13 cellular contexts compared by ENCODE assay signal in the genomic region with DNA sequence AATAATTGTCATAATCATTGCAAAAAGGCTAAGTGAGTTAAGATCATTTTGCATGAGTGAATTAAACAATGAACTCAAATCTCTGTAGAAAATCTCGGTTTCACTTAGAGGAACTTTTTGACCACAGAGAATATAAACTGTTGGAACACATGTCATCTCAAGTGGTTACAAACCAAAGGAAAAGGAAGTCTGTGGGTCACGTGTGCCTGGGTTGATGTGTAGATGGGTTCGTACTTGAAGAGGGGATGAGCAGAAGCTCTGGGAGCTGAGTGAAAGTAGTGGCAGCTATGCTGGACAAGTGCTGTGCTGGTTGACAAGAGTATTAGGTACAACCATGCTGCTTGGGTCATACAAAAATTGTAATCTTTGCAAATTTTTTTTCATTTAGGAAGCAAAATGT. TPM values are rescaled to one million over a fixed set of nuclear protein-coding genes. Genes with fewer than 3 reads are reported as not detected.
DNase-seq lines count a peak whose midpoint lies in the region; ATAC-seq and TF ChIP-seq lines count a peak whose summit lies in the region.
"Had no signal": no experiment of that assay in that cellular context is flagged by ENCODE, and none has a peak within 500 bp of the region (broad histone marks: within the 10 kb centered on the region; RNA-seq: fewer than 3 reads in every experiment).

No MANE protein-coding gene starts in this region.

- peaks cover 64% of the 10 kb centered on the region for H3K36me3 Mint-ChIP-seq in activated CD4-positive, alpha-beta T cell treated with anti-CD3 and anti-CD28 coated beads, Interleukin-2, amount 10 ng/mL, durations not matched to agents 7 days and 5 days (ENCODE audit: low read depth)
- H3K36me3 Mint-ChIP-seq in naive thymus-derived CD4-positive, alpha-beta T cell = peaks cover 13 to 46% (median 24%) of the 10 kb centered on the region in 5 donors

- H3K79me2 ChIP-seq in trophoblast cell (ENCODE audit: control insufficient read depth, insufficient read depth, low read length, poor library complexity) = no peaks in the 10 kb centered on the region

- H3K4me1 Mint-ChIP-seq in activated CD4-positive, alpha-beta T cell treated with anti-CD3 and anti-CD28 coated beads, Interleukin-2, amount 10 ng/mL, durations not matched to agents 7 days and 5 days = peaks cover 71% of the 10 kb centered on the region
- H3K4me1 Mint-ChIP-seq in naive thymus-derived CD4-positive, alpha-beta T cell = peaks cover 22 to 76% (median 64%) of the 10 kb centered on the region in 7 donors

- no peak overlapping the region for H2AFZ ChIP-seq in trophoblast cell (ENCODE audit: insufficient read depth, low read length, poor library complexity)

- peak overlapping the region; percentile 9 for H3K27ac Mint-ChIP-seq in activated CD4-positive, alpha-beta T cell treated with anti-CD3 and anti-CD28 coated beads, Interleukin-2, amount 10 ng/mL, durations not matched to agents 7 days and 5 days
- peak overlapping the region in 8 of 9 donors; percentile 2 to 63 (median 13) for H3K27ac Mint-ChIP-seq in naive thymus-derived CD4-positive, alpha-beta T cell

- no peak overlapping the region for H3K4me3 ChIP-seq in naive thymus-derived CD4-positive, alpha-beta T cell (ENCODE audit: low read length)
- H3K4me3 ChIP-seq in trophoblast cell (ENCODE audit: low read depth, low read length) = no peak overlapping the region
- H3K4me3 ChIP-seq in WERI-Rb-1 (ENCODE audit: low read depth, low read length) = no peak overlapping the region
- H3K4me3 ChIP-seq: A549, coronary artery had no signal

- no peak overlapping the region for H4K8ac ChIP-seq in trophoblast cell (ENCODE audit: low read depth, low read length)

- no peak overlapping the region for H3K4ac ChIP-seq in trophoblast cell (ENCODE audit: low read depth, low read length)

- no peak overlapping the region for H2BK120ac ChIP-seq in trophoblast cell (ENCODE audit: insufficient read depth, low read length, poor library complexity)

- no peak overlapping the region for H4K91ac ChIP-seq in trophoblast cell (ENCODE audit: low read depth, low read length)

- H3K36me3 ChIP-seq in naive thymus-derived CD4-positive, alpha-beta T cell (ENCODE audit: control insufficient read depth in 2 of 3, insufficient read depth in 3 of 3, low read length in 3 of 3) = peaks cover 0 to 14% (median 5%) of the 10 kb centered on the region in 3 experiments
- H3K36me3 ChIP-seq in trophoblast cell (ENCODE audit: control insufficient read depth in 1 of 2, insufficient read depth in 2 of 2, low read length in 2 of 2) (peaks cover 30 to 38% of the 10 kb centered on the region in 2 experiments), WERI-Rb-1 (peaks cover 42% of the 10 kb centered on the region)

- no peak overlapping the region for H3K14ac ChIP-seq in trophoblast cell (ENCODE audit: low read length)

- no peak overlapping the region for H2AK5ac ChIP-seq in trophoblast cell (ENCODE audit: low read length)

- H3K27me3 ChIP-seq in naive thymus-derived CD4-positive, alpha-beta T cell (ENCODE audit: control insufficient read depth in 2 of 2, insufficient read depth in 2 of 2, low read length in 2 of 2) = no peaks in the 10 kb centered on the region
- no peaks in the 10 kb centered on the region for H3K27me3 ChIP-seq in trophoblast cell (ENCODE audit: insufficient read depth, low read length)
- H3K27me3 ChIP-seq in WERI-Rb-1 (ENCODE audit: insufficient read depth, low read depth, severe bottlenecking) = no peaks in the 10 kb centered on the region
- H3K27me3 ChIP-seq: neutrophil had no signal

- H4K12ac ChIP-seq in trophoblast cell (ENCODE audit: low read depth, low read length) = no peak overlapping the region

- ATAC-seq in HG03064 (IDR thresholded peaks at IDR 0.05; ENCODE audit: low read depth, unreplicated experiment) = peak; percentile 54
- peak; percentile 83 for ATAC-seq in naive thymus-derived CD4-positive, alpha-beta T cell
- ATAC-seq: A549 had no signal

- peak overlapping the region; percentile 10 for H3K4me3 Mint-ChIP-seq in activated CD4-positive, alpha-beta T cell treated with anti-CD3 and anti-CD28 coated beads, Interleukin-2, amount 10 ng/mL, durations not matched to agents 7 days and 5 days
- peak overlapping the region; percentile 3 to 80 (median 54) for H3K4me3 Mint-ChIP-seq in naive thymus-derived CD4-positive, alpha-beta T cell

- no peak overlapping the region for H3K23ac ChIP-seq in trophoblast cell (ENCODE audit: low read length)

- peak; percentile 74 for DNase-seq in activated CD4-positive, alpha-beta T cell treated with anti-CD3 and anti-CD28 coated beads, Interleukin-2, amount 10 ng/mL, durations not matched to agents 7 days and 5 days
- no peak for DNase-seq in activated CD4-positive, alpha-beta T cell treated with anti-CD3 and anti-CD28 coated beads, Interleukin-2, amount 50 U/mL, for 1 hour
- DNase-seq in T-helper 2 cell (peak in 3 of 5 experiments; percentile 27 to 95 (median 31)), trophoblast cell (no peak), WERI-Rb-1 (no peak), amygdala (lab: John Stamatoyannopoulos, UW) (no peak)
- DNase-seq in naive thymus-derived CD4-positive, alpha-beta T cell = peak in 6 of 9 donors; percentile 54 to 70 (median 60)
- DNase-seq: activated T-cell treated with anti-CD3 and anti-CD28 coated beads, Interleukin-2, amount 50 U/mL, for 1 hour; islet precursor cell had no signal

- no peaks in the 10 kb centered on the region for H3K9me3 Mint-ChIP-seq in activated CD4-positive, alpha-beta T cell treated with anti-CD3 and anti-CD28 coated beads, Interleukin-2, amount 10 ng/mL, durations not matched to agents 7 days and 5 days
- no peaks in the 10 kb centered on the region for H3K9me3 Mint-ChIP-seq in naive thymus-derived CD4-positive, alpha-beta T cell

- no peak overlapping the region for H3K4me2 ChIP-seq in trophoblast cell (ENCODE audit: low read length)
- H3K4me2 ChIP-seq: A549 had no signal

- H3K79me1 ChIP-seq in trophoblast cell (ENCODE audit: low read length) = no peaks in the 10 kb centered on the region

- WGBS in trophoblast cell (ENCODE audit: extremely low coverage, insufficient coverage, insufficient read length) = no CpG with 5 or more reads among the region's 3 CpGs

- H3K27me3 Mint-ChIP-seq in activated CD4-positive, alpha-beta T cell treated with anti-CD3 and anti-CD28 coated beads, Interleukin-2, amount 10 ng/mL, durations not matched to agents 7 days and 5 days = no peaks in the 10 kb centered on the region
- H3K27me3 Mint-ChIP-seq in naive thymus-derived CD4-positive, alpha-beta T cell = no peaks in the 10 kb centered on the region

- H3K27ac ChIP-seq in naive thymus-derived CD4-positive, alpha-beta T cell (ENCODE audit: low read depth, low read length) = no peak overlapping the region
- no peak overlapping the region for H3K27ac ChIP-seq in trophoblast cell (ENCODE audit: low read depth, low read length)
- no peak overlapping the region for H3K27ac ChIP-seq in WERI-Rb-1
- H3K27ac ChIP-seq: A549, coronary artery, neutrophil had no signal

- CTCF ChIA-PET in activated CD4-positive, alpha-beta T cell treated with anti-CD3 and anti-CD28 coated beads, Interleukin-2, amount 10 ng/mL, durations not matched to agents 7 days and 5 days (lab: Charles Lee) = interaction anchor here (0.5 to 0.7 kb wide), 3 partner anchors 15 to 1104 kb away, joined by 3 read pairs; partner anchors contain the start of gene GLRX3
- CTCF ChIA-PET in naive thymus-derived CD4-positive, alpha-beta T cell (lab: Charles Lee) = no interaction called here

- TF ChIP-seq CTCF in WERI-Rb-1 (IDR thresholded peaks at IDR 0.05; ENCODE audit: low read depth, low read length) = no peak

- H3K9ac ChIP-seq in trophoblast cell (ENCODE audit: low read length) = no peak overlapping the region

- no peak overlapping the region for H2BK5ac ChIP-seq in trophoblast cell (ENCODE audit: low read depth, low read length, poor library complexity)

- POLR2A ChIA-PET in activated CD4-positive, alpha-beta T cell treated with anti-CD3 and anti-CD28 coated beads, Interleukin-2, amount 10 ng/mL, durations not matched to agents 7 days and 5 days (lab: Charles Lee) = interaction anchor here (0.6 kb wide), 1 partner anchor 24 kb away, joined by 3 read pairs; no protein-coding TSS in a partner anchor
- POLR2A ChIA-PET in naive thymus-derived CD4-positive, alpha-beta T cell (lab: Charles Lee) = interaction anchor here (1.3 kb wide), 1 partner anchor 12 kb away, joined by 3 read pairs; no protein-coding TSS in a partner anchor

- no peaks in the 10 kb centered on the region for H3K9me3 ChIP-seq in naive thymus-derived CD4-positive, alpha-beta T cell (ENCODE audit: control insufficient read depth in 2 of 3, low read length in 3 of 3)
- no peaks in the 10 kb centered on the region for H3K9me3 ChIP-seq in trophoblast cell (ENCODE audit: insufficient read depth, low read depth, low read length)
- H3K9me3 ChIP-seq in WERI-Rb-1 (ENCODE audit: severe bottlenecking) = no peaks in the 10 kb centered on the region
- H3K9me3 ChIP-seq: A549, neutrophil had no signal

- H3K4me1 ChIP-seq in naive thymus-derived CD4-positive, alpha-beta T cell (ENCODE audit: control insufficient read depth in 2 of 2, insufficient read depth in 2 of 2, low read length in 2 of 2) = peaks cover 18 to 28% of the 10 kb centered on the region in 2 donors
- H3K4me1 ChIP-seq in trophoblast cell (ENCODE audit: control insufficient read depth in 1 of 2, insufficient read depth in 2 of 2, low read length in 2 of 2) = no peaks in the 10 kb centered on the region
- H3K4me1 ChIP-seq: A549 had no signal

- intact Hi-C loops in naive thymus-derived CD4-positive, alpha-beta T cell (cut with micrococcal nuclease) = loop anchor here (1.0 to 10.0 kb wide), 6 partner anchors 34 to 1136 kb away; partner anchors contain the start of genes GLRX3 (in 2 of the 2) and C10orf143 (in 1 of the 2)

- no peak overlapping the region for H3K18ac ChIP-seq in trophoblast cell (ENCODE audit: low read length)

- H2BK12ac ChIP-seq in trophoblast cell (ENCODE audit: low read length) = no peak overlapping the region

RNA-seq across cellular contexts. Expression of gene GLRX3, which starts 35.0 kb away (rescaled TPM):
- total RNA-seq in activated CD4-positive, alpha-beta T cell treated with anti-CD3 and anti-CD28 coated beads, Interleukin-2, amount 10 ng/mL, durations not matched to agents 7 days and 5 days = 10 to 100 TPM; 78.7 to 90.1 TPM
- total RNA-seq in naive thymus-derived CD4-positive, alpha-beta T cell = 10 to 100 TPM; 30.1 to 72.9 (median 37.0) TPM
- 10 to 100 TPM; 69.8 to 74.7 TPM for polyA plus RNA-seq in naive thymus-derived CD4-positive, alpha-beta T cell
- 160 and 164 TPM in 2 replicates for polyA plus RNA-seq in trophoblast cell (2013)

Comparison
In these comparisons a context has a peak if more than half of its experiments do, and no peak if none do; other contexts are left out.
1. DNase-seq: peak in activated CD4-positive, alpha-beta T cell treated with anti-CD3 and anti-CD28 coated beads, Interleukin-2, amount 10 ng/mL, durations not matched to agents 7 days and 5 days (single experiment), T-helper 2 cell (3 of 5) and naive thymus-derived CD4-positive, alpha-beta T cell (6 of 9); none in activated CD4-positive, alpha-beta T cell treated with anti-CD3 and anti-CD28 coated beads, Interleukin-2, amount 50 U/mL, for 1 hour (single experiment), trophoblast cell (0 of 2), WERI-Rb-1 (single experiment) and amygdala (0 of 56).